ENCODE assay signal across 1 cellular context in genomic region chr11:45904309-45904915, GRCh38.
A peak's percentile ranks its signal among the peaks of the same experiment; 100 is the strongest.
TF ChIP-seq lines count a peak whose summit lies in the region.

No MANE protein-coding gene starts in this region.

TF ChIP-seq in K562, 482 proteins besides CTCF, POLR2A, EP300 and RAD21 (continued from another document and continues in another):
- TF ChIP-seq ATF4 (CRISPR knock-in tag; IDR thresholded peaks at IDR 0.05) (no peak), ZNF75A (CRISPR knock-in tag; IDR thresholded peaks at IDR 0.05) (no peak), NCOA2 (IDR thresholded peaks at IDR 0.05; ENCODE audit: partially characterized antibody in 2 of 2) (no peak), TRIM24 (IDR thresholded peaks at IDR 0.05) (peak; percentile 71 to 75; a peak in 3 of 4 replicates), IRF1 (CRISPR knock-in tag; IDR thresholded peaks at IDR 0.05; ENCODE audit: borderline replicate concordance) (no peak), TAF7 (tag; IDR thresholded peaks at IDR 0.05) (no peak), ZNF146 (CRISPR knock-in tag; IDR thresholded peaks at IDR 0.05; ENCODE audit: unreplicated experiment) (no peak), E2F6 (IDR thresholded peaks at IDR 0.05; ENCODE audit: borderline replicate concordance in 1 of 2, extremely low read depth in 1 of 2, insufficient read depth in 1 of 2, insufficient read length in 1 of 2, low read depth in 1 of 2, low read length in 1 of 2, poor library complexity in 1 of 2, severe bottlenecking in 1 of 2) (peak; percentile 60 to 80), POLR2G (IDR thresholded peaks at IDR 0.05; ENCODE audit: low read depth, low read length) (no peak), KDM5B (IDR thresholded peaks at IDR 0.05; ENCODE audit: insufficient replicate concordance, low read depth, low read length) (no peak), TCF7 (IDR thresholded peaks at IDR 0.05; ENCODE audit: borderline replicate concordance) (no peak), RHOXF2B (CRISPR knock-in tag; conservative IDR thresholded peaks at IDR 0.05) (no peak), CEBPZ (IDR thresholded peaks at IDR 0.05; ENCODE audit: borderline replicate concordance, low read depth, low read length) (no peak), ZKSCAN8 (CRISPR knock-in tag; IDR thresholded peaks at IDR 0.05) (no peak), DPF2 (IDR thresholded peaks at IDR 0.05) (peak; percentile 73), NR2C1 (IDR thresholded peaks at IDR 0.05) (peak; percentile 91), NR2C1 (tag; IDR thresholded peaks at IDR 0.05) (peak; percentile 87), TARDBP (IDR thresholded peaks at IDR 0.05) (no peak), KLF13 (tag; IDR thresholded peaks at IDR 0.05; ENCODE audit: borderline replicate concordance, low read depth) (no peak), SREBF2 (CRISPR knock-in tag; IDR thresholded peaks at IDR 0.05) (no peak), ZNF274 (IDR thresholded peaks at IDR 0.05; ENCODE audit: borderline replicate concordance, low read depth, low read length) (no peak), ARID3B (CRISPR knock-in tag; IDR thresholded peaks at IDR 0.05; ENCODE audit: borderline replicate concordance) (no peak), RBM34 (IDR thresholded peaks at IDR 0.05; ENCODE audit: borderline replicate concordance, insufficient read depth, low read length) (no peak), LARP7 (IDR thresholded peaks at IDR 0.05) (no peak), ZNF134 (CRISPR knock-in tag; conservative IDR thresholded peaks at IDR 0.05) (no peak), ETS1 (conservative IDR thresholded peaks at IDR 0.05; ENCODE audit: control insufficient read depth, low read depth, low read length) (peak; percentile 75; the same call in 1 of the 2 replicates), FOXJ3 (CRISPR knock-in tag; IDR thresholded peaks at IDR 0.05) (no peak), DMBX1 (CRISPR knock-in tag; IDR thresholded peaks at IDR 0.05; ENCODE audit: borderline replicate concordance) (peak; percentile 46; the same call in 1 of the 2 replicates), NR2C2 (CRISPR knock-in tag; IDR thresholded peaks at IDR 0.05) (peak; percentile 74; the same call in 1 of the 2 replicates), NR2C2 (tag; IDR thresholded peaks at IDR 0.05) (no peak), ZC3H8 (IDR thresholded peaks at IDR 0.05) (no peak), MGA (IDR thresholded peaks at IDR 0.05) (peak; percentile 66), ATF3 (IDR thresholded peaks at IDR 0.05) (no peak), ATF3 (CRISPR knock-in tag; conservative IDR thresholded peaks at IDR 0.05) (no peak), SMARCB1 (IDR thresholded peaks at IDR 0.05; ENCODE audit: insufficient read length, low read depth) (no peak), RAD51 (IDR thresholded peaks at IDR 0.05; ENCODE audit: borderline replicate concordance, low read depth) (no peak), ZNF282 (CRISPR knock-in tag; IDR thresholded peaks at IDR 0.05) (no peak), ZBTB17 (CRISPR knock-in tag; IDR thresholded peaks at IDR 0.05) (no peak), MCM5 (IDR thresholded peaks at IDR 0.05; ENCODE audit: low read depth) (no peak), GTF2A2 (tag; IDR thresholded peaks at IDR 0.05) (no peak), ARID1B (IDR thresholded peaks at IDR 0.05) (peak; percentile 84), KLF16 (IDR thresholded peaks at IDR 0.05) (no peak), SRF (CRISPR knock-in tag; IDR thresholded peaks at IDR 0.05) (no peak), NELFE (IDR thresholded peaks at IDR 0.05; ENCODE audit: insufficient read depth, insufficient read length) (no peak), CBFA2T2 (conservative IDR thresholded peaks at IDR 0.05) (peak; percentile 90), PHF8 (IDR thresholded peaks at IDR 0.05; ENCODE audit: borderline replicate concordance, low read length) (no peak), HDGF (IDR thresholded peaks at IDR 0.05) (no peak), ZNF121 (CRISPR knock-in tag; conservative IDR thresholded peaks at IDR 0.05) (no peak)
